Comparison of ENCODE assay signal across 7 cellular contexts in the genomic region with DNA sequence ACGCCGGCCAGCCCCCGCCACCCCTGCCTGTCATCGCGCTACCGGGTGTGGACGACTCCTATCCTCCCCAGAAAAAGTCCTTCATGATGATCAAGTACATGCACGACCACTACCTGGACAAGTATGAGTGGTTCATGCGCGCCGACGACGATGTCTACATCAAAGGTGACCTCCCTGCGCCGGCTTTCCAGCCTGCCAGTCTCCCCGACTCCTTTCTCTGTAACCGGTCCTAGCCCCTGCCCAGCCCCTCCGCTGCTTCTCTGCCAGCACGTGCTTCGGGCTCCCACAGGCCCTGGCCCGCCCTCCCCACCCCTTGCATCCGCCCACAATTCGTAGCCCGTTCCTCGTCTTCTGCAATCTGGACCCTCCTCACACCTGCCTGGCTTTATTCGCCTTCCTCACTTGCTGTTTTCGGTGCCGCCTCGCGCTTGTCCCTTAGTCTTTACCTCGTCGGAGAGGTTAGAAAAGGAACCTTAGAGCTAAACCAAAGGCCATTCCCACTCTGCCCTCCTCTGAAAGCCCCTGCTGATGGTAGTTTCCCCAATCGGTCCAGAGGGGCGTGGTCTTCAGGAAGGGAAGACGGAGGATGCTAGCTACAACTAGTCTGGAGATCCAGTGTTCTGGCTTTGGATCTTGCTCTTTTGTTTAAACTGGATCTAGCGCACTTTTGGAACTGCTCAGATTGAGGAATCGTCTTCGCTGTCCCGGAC. TPM values are rescaled to one million over a fixed set of nuclear protein-coding genes. Genes with fewer than 3 reads are reported as not detected.
DNase-seq lines count a peak whose midpoint lies in the region; ATAC-seq and TF ChIP-seq lines count a peak whose summit lies in the region.

No MANE protein-coding gene starts in this region.

- H3K4me3 ChIP-seq in trophoblast cell (ENCODE audit: low read depth, low read length) = peak overlapping the region; percentile 91

- H3K9me3 Mint-ChIP-seq in activated B cell treated with CpG ODN at 0.5 μM for 24 hours (no peaks in the 10 kb centered on the region), glutamatergic neuron (ENCODE audit: unreplicated experiment) (peaks cover 13% of the 10 kb centered on the region)

- H3K9me3 ChIP-seq in trophoblast cell (ENCODE audit: insufficient read depth, low read depth, low read length) = no peaks in the 10 kb centered on the region

- H3K79me2 ChIP-seq in trophoblast cell (ENCODE audit: control insufficient read depth, insufficient read depth, low read length, poor library complexity) = peaks cover 4% of the 10 kb centered on the region

- no peak overlapping the region for H3K27ac ChIP-seq in trophoblast cell (ENCODE audit: low read depth, low read length)

- H3K27ac Mint-ChIP-seq in activated B cell treated with CpG ODN at 0.5 μM for 24 hours = no peak overlapping the region
- no peak overlapping the region for H3K27ac Mint-ChIP-seq in glutamatergic neuron (ENCODE audit: unreplicated experiment)

- H3K4me1 Mint-ChIP-seq in activated B cell treated with CpG ODN at 0.5 μM for 24 hours = peaks cover 15% of the 10 kb centered on the region
- H3K4me1 Mint-ChIP-seq in glutamatergic neuron (ENCODE audit: low read depth, unreplicated experiment) = peaks cover 9% of the 10 kb centered on the region

- H2AFZ ChIP-seq in trophoblast cell (ENCODE audit: insufficient read depth, low read length, poor library complexity) = no peak overlapping the region

- no peak overlapping the region for H2BK120ac ChIP-seq in trophoblast cell (ENCODE audit: insufficient read depth, low read length, poor library complexity)

- H4K91ac ChIP-seq in trophoblast cell (ENCODE audit: low read depth, low read length) = no peak overlapping the region

- H2BK5ac ChIP-seq in trophoblast cell (ENCODE audit: low read depth, low read length, poor library complexity) = no peak overlapping the region

- peaks cover 11 to 12% of the 10 kb centered on the region in 2 experiments for H3K4me1 ChIP-seq in trophoblast cell (ENCODE audit: control insufficient read depth in 1 of 2, insufficient read depth in 2 of 2, low read length in 2 of 2)

- WGBS in trophoblast cell (ENCODE audit: extremely low coverage, insufficient coverage, insufficient read length) = no CpG with 5 or more reads among the region's 39 CpGs

- H3K4me3 Mint-ChIP-seq in activated B cell treated with CpG ODN at 0.5 μM for 24 hours (peak overlapping the region; percentile 74), glutamatergic neuron (ENCODE audit: unreplicated experiment) (peak overlapping the region; percentile 97)

- H4K12ac ChIP-seq in trophoblast cell (ENCODE audit: low read depth, low read length) = no peak overlapping the region

- TF ChIP-seq CTCF in activated B cell treated with CpG ODN at 0.5 μM for 24 hours (IDR thresholded peaks at IDR 0.05) = no peak
- no peak for TF ChIP-seq CTCF in glutamatergic neuron (IDR thresholded peaks at IDR 0.05; ENCODE audit: partially characterized antibody, unreplicated experiment)

- H3K9ac ChIP-seq in trophoblast cell (ENCODE audit: low read length) = no peak overlapping the region

- peak; percentile 11 for DNase-seq in HEK293T (ENCODE audit: extremely low spot score)
- no peak for DNase-seq in activated B cell treated with CpG ODN at 0.5 μM for 24 hours
- peak; percentile 45 for DNase-seq in glutamatergic neuron
- DNase-seq in trophoblast cell = no peak
- no peak for DNase-seq in GDM1 (lab: John Stamatoyannopoulos, UW)

- peak overlapping the region; percentile 100 for H3K4me2 ChIP-seq in trophoblast cell (ENCODE audit: low read length)

- H4K8ac ChIP-seq in trophoblast cell (ENCODE audit: low read depth, low read length) = no peak overlapping the region

- H3K23ac ChIP-seq in trophoblast cell (ENCODE audit: low read length) = no peak overlapping the region

- ATAC-seq in activated B cell treated with CpG ODN at 0.5 μM for 24 hours (ENCODE audit: low read depth) (no peak), GM21737 (IDR thresholded peaks at IDR 0.05; ENCODE audit: unreplicated experiment) (no peak), GM18867 (IDR thresholded peaks at IDR 0.05; ENCODE audit: unreplicated experiment) (no peak)

- no peak overlapping the region for H2AK5ac ChIP-seq in trophoblast cell (ENCODE audit: low read length)

- H3K27me3 ChIP-seq in trophoblast cell (ENCODE audit: insufficient read depth, low read length) = peaks cover 14% of the 10 kb centered on the region

- H3K27me3 Mint-ChIP-seq in activated B cell treated with CpG ODN at 0.5 μM for 24 hours (peaks cover 36% of the 10 kb centered on the region), glutamatergic neuron (ENCODE audit: unreplicated experiment) (peaks cover 24% of the 10 kb centered on the region)

- H2BK12ac ChIP-seq in trophoblast cell (ENCODE audit: low read length) = no peak overlapping the region

- H3K36me3 Mint-ChIP-seq in activated B cell treated with CpG ODN at 0.5 μM for 24 hours (ENCODE audit: low read depth) = no peaks in the 10 kb centered on the region
- H3K36me3 Mint-ChIP-seq in glutamatergic neuron (ENCODE audit: unreplicated experiment) = peaks cover 5% of the 10 kb centered on the region

- no peak overlapping the region for H3K18ac ChIP-seq in trophoblast cell (ENCODE audit: low read length)

- intact Hi-C loops in activated B cell treated with CpG ODN at 0.5 μM for 24 hours (cut with micrococcal nuclease) = no loop called here

- no peaks in the 10 kb centered on the region for H3K36me3 ChIP-seq in trophoblast cell (ENCODE audit: control insufficient read depth in 1 of 2, insufficient read depth in 2 of 2, low read length in 2 of 2)

- H3K4ac ChIP-seq in trophoblast cell (ENCODE audit: low read depth, low read length) = no peak overlapping the region

- peaks cover 14% of the 10 kb centered on the region for H3K79me1 ChIP-seq in trophoblast cell (ENCODE audit: low read length)

- CTCF ChIA-PET in HEK293T (lab: Yijun Ruan, JAX) (no interaction called here), activated B cell treated with CpG ODN at 0.5 μM for 24 hours (lab: Charles Lee) (no interaction called here)

- POLR2A ChIA-PET in HEK293T (lab: Yijun Ruan, JAX) (no interaction called here), activated B cell treated with CpG ODN at 0.5 μM for 24 hours (lab: Charles Lee) (no interaction called here)

- H3K14ac ChIP-seq in trophoblast cell (ENCODE audit: low read length) = no peak overlapping the region

TF ChIP-seq in HEK293T, 16 proteins besides CTCF, POLR2A, EP300 and RAD21:
- TF ChIP-seq LEF1 (IDR thresholded peaks at IDR 0.05; ENCODE audit: borderline replicate concordance) (no peak), L3MBTL2 (conservative IDR thresholded peaks at IDR 0.05) (peak; percentile 73)

RNA-seq across cellular contexts. Expression of gene CHSY3, which starts 1.4 kb away (rescaled TPM):
- total RNA-seq in activated B cell treated with CpG ODN at 0.5 μM for 24 hours = not detected in 2 replicates
- total RNA-seq in glutamatergic neuron (ENCODE audit: unreplicated experiment) = not detected
- polyA plus RNA-seq in trophoblast cell (2013) = 1.4 and 1.5 TPM in 2 replicates

Comparison
In these comparisons a context has a peak if more than half of its experiments do, and no peak if none do; other contexts are left out.
1. DNase-seq: peak in HEK293T (single experiment) and glutamatergic neuron (single experiment); none in activated B cell treated with CpG ODN at 0.5 μM for 24 hours (single experiment), trophoblast cell (0 of 2) and GDM1 (single experiment).